Comparison of ENCODE assay signal across 17 cellular contexts in the genomic region with DNA sequence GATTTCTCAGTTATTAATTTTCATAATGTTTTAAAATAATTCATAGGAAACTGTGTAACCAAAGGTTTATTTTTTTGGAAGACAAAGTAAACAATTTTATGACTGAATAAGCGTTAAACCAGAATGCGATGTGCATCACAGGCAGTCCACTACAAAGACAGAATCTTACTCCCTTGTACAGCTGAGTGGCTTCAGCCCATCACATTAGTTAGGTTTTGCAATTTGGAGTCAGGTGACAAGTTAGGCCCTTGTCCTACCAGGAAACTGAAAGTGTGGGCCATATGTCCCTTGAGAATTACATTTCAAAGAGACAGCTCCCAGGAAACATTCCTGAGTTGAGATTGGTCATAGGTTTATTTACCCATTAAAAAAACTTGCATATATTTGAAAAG.
A peak's percentile ranks its signal among the peaks of the same experiment; 100 is the strongest.
DNase-seq lines count a peak whose midpoint lies in the region; ATAC-seq and TF ChIP-seq lines count a peak whose summit lies in the region.
"Had no signal": no experiment of that assay in that cellular context is flagged by ENCODE, and none has a peak within 500 bp of the region (broad histone marks: within the 10 kb centered on the region; RNA-seq: fewer than 3 reads in every experiment).

No MANE protein-coding gene starts in this region.

- TF ChIP-seq POLR2A in sigmoid colon (IDR thresholded peaks at IDR 0.05), result no peak

- no peak overlapping the region for H3K4me3 ChIP-seq in fibroblast of villous mesenchyme (ENCODE audit: low read depth, low read length)
- H3K4me3 ChIP-seq in sigmoid colon, result no peak overlapping the region
- H3K4me3 ChIP-seq: K562 had no signal

- no peaks in the 10 kb centered on the region for H3K36me3 ChIP-seq in sigmoid colon

- no peak for TF ChIP-seq EP300 in sigmoid colon (IDR thresholded peaks at IDR 0.05)

- 42 to 72% methylated on average over 2 of the region's 2 CpGs for WGBS in sigmoid colon, 2 donors

- no peaks in the 10 kb centered on the region for H3K9me3 ChIP-seq in sigmoid colon

- peaks cover 0 to 39% (median 31%) of the 10 kb centered on the region in 4 donors for H3K4me1 ChIP-seq in sigmoid colon

- H3K27ac ChIP-seq in sigmoid colon, result peak overlapping the region in 3 of 4 donors; percentile 55 to 70 (median 57)

- H3K27me3 ChIP-seq in sigmoid colon, result no peaks in the 10 kb centered on the region

- DNase-seq in H4 (ENCODE audit: low spot score) (peak; percentile 50), M059J (ENCODE audit: low read depth) (peak; percentile 38), fibroblast of villous mesenchyme (ENCODE audit: low read depth) (peak; percentile 5), sigmoid colon (no peak), NCI-H1105 (lab: John Stamatoyannopoulos, UW) (no peak)
- DNase-seq: AML-193, COR-L47, DMS53, NCI-H1092, NCI-H1694 treated with DMSO at 0.1 percent for 48 hours, NCI-H748 treated with DMSO at 0.1 percent for 48 hours, RPMI8226, SIG-M5 had no signal

- TF ChIP-seq CTCF in fibroblast of villous mesenchyme (IDR thresholded peaks at IDR 0.05; ENCODE audit: insufficient read depth, low read depth, low read length) (no peak), sigmoid colon (IDR thresholded peaks at IDR 0.05) (no peak)

- intact Hi-C loops in sigmoid colon (cut with DNase I), result loop anchor here (5.0 kb wide), 1 partner anchor 158 kb away; the partner anchor contains the start of gene MEX3B

- ATAC-seq in HG02763 (IDR thresholded peaks at IDR 0.05; ENCODE audit: unreplicated experiment) (no peak), GM18870 (IDR thresholded peaks at IDR 0.05; ENCODE audit: unreplicated experiment) (no peak), HG03039 (IDR thresholded peaks at IDR 0.05; ENCODE audit: unreplicated experiment) (no peak)
- ATAC-seq: K562 had no signal

Comparison
In these comparisons a context has a peak if more than half of its experiments do, and no peak if none do; other contexts are left out.
1. DNase-seq: peak in H4 (single experiment), M059J (single experiment) and fibroblast of villous mesenchyme (single experiment); none in sigmoid colon (single experiment) and NCI-H1105 (single experiment).